In the genomic region with DNA sequence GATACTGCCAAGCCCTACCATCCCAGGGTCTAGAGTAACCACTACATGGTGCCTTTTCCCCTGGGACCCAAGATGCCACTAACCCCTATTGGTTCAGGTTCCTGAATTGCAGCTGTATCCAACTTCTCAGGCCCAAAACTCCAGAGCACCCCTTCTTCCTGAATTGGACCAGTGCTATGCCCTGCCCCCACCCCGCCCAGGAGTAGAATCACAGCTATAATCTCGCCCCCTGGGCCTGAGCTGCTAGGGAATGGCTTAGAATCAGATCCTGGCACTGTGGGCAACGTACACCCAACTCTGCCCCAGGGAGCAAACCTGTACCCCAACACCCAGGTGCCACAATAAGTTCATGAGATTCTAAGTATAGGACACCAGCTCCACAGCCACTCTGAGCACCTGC, we compare ENCODE assay signal across 16 cellular contexts.
DNase-seq lines count a peak whose midpoint lies in the region; ATAC-seq and TF ChIP-seq lines count a peak whose summit lies in the region.
"Had no signal": no experiment of that assay in that cellular context is flagged by ENCODE, and none has a peak within 500 bp of the region (broad histone marks: within the 10 kb centered on the region; RNA-seq: fewer than 3 reads in every experiment).

No MANE protein-coding gene starts in this region.

- H3K27ac ChIP-seq in right cardiac atrium (ENCODE audit: low read length) (no peak overlapping the region), upper lobe of right lung (no peak overlapping the region)
- H3K27ac ChIP-seq: A549, GM23248 had no signal

- H3K4me3 ChIP-seq in right cardiac atrium (ENCODE audit: low read length), result no peak overlapping the region
- H3K4me3 ChIP-seq in upper lobe of right lung, result no peak overlapping the region
- H3K4me3 ChIP-seq: A549, GM23248 had no signal

- CTCF ChIA-PET in activated CD4-positive, alpha-beta memory T cell treated with anti-CD3 and anti-CD28 coated beads, Interleukin-2, amount 10 ng/mL, durations not matched to agents 7 days and 5 days (lab: Charles Lee), result no interaction called here

- no peak for ATAC-seq in left ventricle myocardium superior
- ATAC-seq in right cardiac atrium, result no peak
- ATAC-seq in upper lobe of right lung, result no peak
- ATAC-seq in HG03457 (IDR thresholded peaks at IDR 0.05; ENCODE audit: unreplicated experiment), result no peak
- ATAC-seq in GM19395 (IDR thresholded peaks at IDR 0.05; ENCODE audit: unreplicated experiment), result no peak
- ATAC-seq: A549; CD8-positive, alpha-beta T cell had no signal

- H3K36me3 ChIP-seq in upper lobe of right lung, result no peaks in the 10 kb centered on the region

- no peaks in the 10 kb centered on the region for H3K4me1 ChIP-seq in right cardiac atrium (ENCODE audit: control insufficient read depth, insufficient read depth, low read length)
- no peaks in the 10 kb centered on the region for H3K4me1 ChIP-seq in upper lobe of right lung
- H3K4me1 ChIP-seq: A549 had no signal

- H3K27me3 Mint-ChIP-seq in activated CD4-positive, alpha-beta memory T cell treated with anti-CD3 and anti-CD28 coated beads, Interleukin-2, amount 10 ng/mL, durations not matched to agents 7 days and 5 days, result peaks cover 8% of the 10 kb centered on the region
- H3K27me3 Mint-ChIP-seq in osteocyte (ENCODE audit: unreplicated experiment), result no peaks in the 10 kb centered on the region

- H3K36me3 Mint-ChIP-seq in activated CD4-positive, alpha-beta memory T cell treated with anti-CD3 and anti-CD28 coated beads, Interleukin-2, amount 10 ng/mL, durations not matched to agents 7 days and 5 days (ENCODE audit: low read depth), result no peaks in the 10 kb centered on the region
- H3K36me3 Mint-ChIP-seq in osteocyte (ENCODE audit: unreplicated experiment), result no peaks in the 10 kb centered on the region
- H3K36me3 Mint-ChIP-seq: CD14-positive monocyte; CD8-positive, alpha-beta T cell had no signal

- no peak overlapping the region for H3K4me3 Mint-ChIP-seq in activated CD4-positive, alpha-beta memory T cell treated with anti-CD3 and anti-CD28 coated beads, Interleukin-2, amount 10 ng/mL, durations not matched to agents 7 days and 5 days
- H3K4me3 Mint-ChIP-seq in osteocyte (ENCODE audit: unreplicated experiment), result no peak overlapping the region
- H3K4me3 Mint-ChIP-seq: CD14-positive monocyte; CD8-positive, alpha-beta T cell had no signal

- no peak overlapping the region for H3K27ac Mint-ChIP-seq in activated CD4-positive, alpha-beta memory T cell treated with anti-CD3 and anti-CD28 coated beads, Interleukin-2, amount 10 ng/mL, durations not matched to agents 7 days and 5 days
- no peak overlapping the region for H3K27ac Mint-ChIP-seq in osteocyte (ENCODE audit: unreplicated experiment)
- H3K27ac Mint-ChIP-seq: CD8-positive, alpha-beta T cell had no signal

- no peaks in the 10 kb centered on the region for H3K4me1 Mint-ChIP-seq in activated CD4-positive, alpha-beta memory T cell treated with anti-CD3 and anti-CD28 coated beads, Interleukin-2, amount 10 ng/mL, durations not matched to agents 7 days and 5 days
- no peaks in the 10 kb centered on the region for H3K4me1 Mint-ChIP-seq in osteocyte (ENCODE audit: unreplicated experiment)
- H3K4me1 Mint-ChIP-seq: CD14-positive monocyte had no signal

- H3K9me3 ChIP-seq in right cardiac atrium (ENCODE audit: control insufficient read depth, low read length) (peaks cover 1% of the 10 kb centered on the region), upper lobe of right lung (peaks cover 7% of the 10 kb centered on the region)

- TF ChIP-seq CTCF in osteocyte (IDR thresholded peaks at IDR 0.05), result no peak
- no peak for TF ChIP-seq CTCF in upper lobe of right lung (IDR thresholded peaks at IDR 0.05)

- intact Hi-C loops in left ventricle myocardium superior (cut with micrococcal nuclease), result no loop called here
- intact Hi-C loops in right cardiac atrium (cut with DNase I), result no loop called here
- intact Hi-C loops in upper lobe of right lung (cut with DNase I), result no loop called here

- POLR2A ChIA-PET in activated CD4-positive, alpha-beta memory T cell treated with anti-CD3 and anti-CD28 coated beads, Interleukin-2, amount 10 ng/mL, durations not matched to agents 7 days and 5 days (lab: Charles Lee), result no interaction called here

- DNase-seq in left ventricle myocardium superior (peak; percentile 3), right cardiac atrium (no peak), osteocyte (ENCODE audit: extremely low spot score, unreplicated experiment) (peak; percentile 67), upper lobe of right lung (peak; percentile 26)
- DNase-seq in activated CD4-positive, alpha-beta memory T cell treated with anti-CD3 and anti-CD28 coated beads, Interleukin-2, amount 10 ng/mL, durations not matched to agents 7 days and 5 days, result peak; percentile 11
- DNase-seq: COR-L47, DMS153, DND-41, GF-D8, GM23248, IMR-90 had no signal

- no peaks in the 10 kb centered on the region for H3K27me3 ChIP-seq in right cardiac atrium (ENCODE audit: control insufficient read depth, insufficient read depth)
- H3K27me3 ChIP-seq in upper lobe of right lung, result no peaks in the 10 kb centered on the region

- H3K9me3 Mint-ChIP-seq in activated CD4-positive, alpha-beta memory T cell treated with anti-CD3 and anti-CD28 coated beads, Interleukin-2, amount 10 ng/mL, durations not matched to agents 7 days and 5 days, result peaks cover 15% of the 10 kb centered on the region
- H3K9me3 Mint-ChIP-seq in osteocyte (ENCODE audit: unreplicated experiment), result peaks cover 39% of the 10 kb centered on the region

- WGBS in right cardiac atrium, result 45% methylated on average over 3 of the region's 3 CpGs

Comparison
In these comparisons a context has a peak if more than half of its experiments do, and no peak if none do; other contexts are left out.
1. DNase-seq: peak in left ventricle myocardium superior (single experiment), activated CD4-positive, alpha-beta memory T cell treated with anti-CD3 and anti-CD28 coated beads, Interleukin-2, amount 10 ng/mL, durations not matched to agents 7 days and 5 days (single experiment), osteocyte (single experiment) and upper lobe of right lung (single experiment); none in right cardiac atrium (0 of 3).